ENCODE assay signal across 14 cellular contexts in the genomic region with DNA sequence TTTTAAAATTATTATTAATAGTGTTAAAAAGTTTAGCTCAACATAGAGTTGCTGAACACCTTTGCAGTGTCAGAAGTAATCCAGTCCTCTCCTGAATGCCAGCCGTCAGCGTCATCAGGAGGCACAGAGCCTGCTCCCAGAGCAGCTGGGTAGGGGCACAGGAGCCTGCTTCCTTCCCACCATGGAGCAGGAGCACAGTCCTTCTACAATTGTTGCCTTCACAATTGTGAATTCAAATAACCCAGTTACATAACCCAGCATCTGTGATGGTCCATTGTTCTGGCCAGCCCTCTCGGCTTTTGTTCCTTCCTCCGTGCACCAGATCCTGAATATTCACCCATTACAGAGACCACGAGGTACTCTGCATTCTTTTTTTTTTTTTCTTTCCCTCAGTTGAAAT.
"Had no signal": no experiment of that assay in that cellular context is flagged by ENCODE, and none has a peak within 500 bp of the region (broad histone marks: within the 10 kb centered on the region; RNA-seq: fewer than 3 reads in every experiment).

No MANE protein-coding gene starts in this region.

- DNase-seq: activated CD4-positive, alpha-beta T cell treated with anti-CD3 and anti-CD28 coated beads for 1 hour; activated CD4-positive, alpha-beta T cell treated with anti-CD3 and anti-CD28 coated beads, Interleukin-2, amount 50 U/mL, for 4 hours; activated gamma-delta T cell; adrenal gland; left lung; stimulated activated CD4-positive, alpha-beta T cell treated with anti-CD3 and anti-CD28 coated beads, Interleukin-1b, Interleukin-23, amount 100 ng/mL, for 48 hours; stimulated activated naive CD8-positive, alpha-beta T cell treated with anti-CD3 and anti-CD28 coated beads, Interleukin-15, Interleukin-2, amounts not matched to agents 100 U/mL and 50 U/mL, for 24 hours; SW 1271; T-helper 2 cell; WERI-Rb-1 had no signal

- ATAC-seq: activated naive CD4-positive, alpha-beta T cell treated with anti-CD3 and anti-CD28 coated beads, Interleukin-2, amount 50 U/mL, for 72 hours; stimulated activated naive CD8-positive, alpha-beta T cell treated with anti-CD3 and anti-CD28 coated beads, Interleukin-15, Interleukin-2, amounts not matched to agents 100 U/mL and 50 U/mL, for 24 hours had no signal

- H3K27ac ChIP-seq: adrenal gland, left lung, suprapubic skin, transverse colon, vagina, WERI-Rb-1 had no signal
